Comparison of ENCODE assay signal across 21 cellular contexts in the genomic region with DNA sequence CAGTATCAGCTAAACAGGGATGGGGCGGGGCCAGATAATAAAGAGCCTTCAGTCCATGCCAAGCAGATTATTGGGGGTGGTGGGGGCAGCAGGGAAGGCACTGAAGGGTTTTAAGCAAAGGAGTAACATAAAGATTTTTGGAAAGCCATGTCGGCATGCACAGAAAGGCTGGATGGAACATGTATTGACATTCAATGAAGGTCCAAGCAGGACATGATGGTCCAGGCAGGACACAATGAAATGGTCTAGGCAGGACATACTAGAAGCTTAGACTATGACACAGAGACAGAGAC.
"Had no signal": no experiment of that assay in that cellular context is flagged by ENCODE, and none has a peak within 500 bp of the region (broad histone marks: within the 10 kb centered on the region; RNA-seq: fewer than 3 reads in every experiment).

No MANE protein-coding gene starts in this region.

- DNase-seq: activated CD4-positive, alpha-beta T cell treated with anti-CD3 and anti-CD28 coated beads, Interleukin-2, amount 50 U/mL, for 1 hour; activated CD4-positive, CD25-positive, alpha-beta regulatory T cell treated with anti-CD3 and anti-CD28 coated beads, Interleukin-2, amount 50 U/mL, for 72 hours; amygdala; cerebellar nuclear complex; foreskin fibroblast; heart right ventricle; islet precursor cell; left cardiac atrium; naive B cell; retina; sigmoid colon; stimulated activated CD4-positive, alpha-beta T cell treated with anti-CD3 and anti-CD28 coated beads, Interleukin-2, amount 100 ng/mL, for 48 hours; stimulated activated naive CD8-positive, alpha-beta T cell treated with anti-CD3 and anti-CD28 coated beads, Interleukin-15, Interleukin-2, amounts not matched to agents 100 U/mL and 50 U/mL, for 24 hours; substantia nigra; tibial artery; WERI-Rb-1 had no signal

- H3K27me3 ChIP-seq: heart right ventricle, neural progenitor cell, sigmoid colon, tibial artery had no signal

- H3K36me3 ChIP-seq: heart right ventricle, neural progenitor cell, sigmoid colon, tibial artery, WERI-Rb-1 had no signal

- H3K4me3 ChIP-seq: heart right ventricle, neural progenitor cell, sigmoid colon, smooth muscle cell, tibial artery had no signal

- H3K36me3 Mint-ChIP-seq: neural progenitor cell had no signal

- H3K27ac ChIP-seq: heart right ventricle, neural progenitor cell, sigmoid colon, tibial artery, WERI-Rb-1 had no signal

- H3K27me3 Mint-ChIP-seq: activated naive CD8-positive, alpha-beta T cell treated with anti-CD3 and anti-CD28 coated beads for 36 hours had no signal

- H3K9me3 ChIP-seq: sigmoid colon, tibial artery had no signal

- H3K4me3 Mint-ChIP-seq: activated naive CD8-positive, alpha-beta T cell treated with anti-CD3 and anti-CD28 coated beads for 36 hours; memory B cell; naive B cell; neural progenitor cell had no signal

- H3K4me1 ChIP-seq: heart right ventricle, neural progenitor cell, sigmoid colon, tibial artery had no signal

- H3K27ac Mint-ChIP-seq: memory B cell, neural progenitor cell, progenitor cell of endocrine pancreas had no signal
